ENCODE assay signal across 14 cellular contexts in genomic region chr3:48215466-48215865, GRCh38. TPM values are rescaled to one million over a fixed set of nuclear protein-coding genes. Genes with fewer than 3 reads are reported as not detected.
A peak's percentile ranks its signal among the peaks of the same experiment; 100 is the strongest.
DNase-seq lines count a peak whose midpoint lies in the region; ATAC-seq, FAIRE-seq and TF ChIP-seq lines count a peak whose summit lies in the region.
"Had no signal": no experiment of that assay in that cellular context is flagged by ENCODE, and none has a peak within 500 bp of the region (broad histone marks: within the 10 kb centered on the region; RNA-seq: fewer than 3 reads in every experiment).

No MANE protein-coding gene starts in this region.

- no peaks in the 10 kb centered on the region for H4K20me1 ChIP-seq in astrocyte (ENCODE audit: insufficient read depth, low read length)

- H3K36me3 Mint-ChIP-seq in astrocyte (ENCODE audit: low read depth, unreplicated experiment): no peaks in the 10 kb centered on the region
- H3K36me3 Mint-ChIP-seq: activated naive CD4-positive, alpha-beta T cell treated with anti-CD3 and anti-CD28 coated beads, Interleukin-2, amount 50 U/mL, for 24 hours; stimulated activated effector memory CD8-positive, alpha-beta T cell treated with anti-CD3 and anti-CD28 coated beads, Interleukin-12 subunit alpha, Interleukin-12 subunit beta, amount 100 ng/mL, for 72 hours had no signal

- 57% methylated on average over 4 of the region's 4 CpGs for WGBS in A549 (ENCODE audit: missing lambda C conversion rate)

- H3K4me1 Mint-ChIP-seq in astrocyte (ENCODE audit: low read depth, unreplicated experiment): peaks cover 5% of the 10 kb centered on the region
- H3K4me1 Mint-ChIP-seq: activated naive CD4-positive, alpha-beta T cell treated with anti-CD3 and anti-CD28 coated beads, Interleukin-2, amount 50 U/mL, for 24 hours; stimulated activated effector memory CD8-positive, alpha-beta T cell treated with anti-CD3 and anti-CD28 coated beads, Interleukin-12 subunit alpha, Interleukin-12 subunit beta, amount 100 ng/mL, for 72 hours had no signal

- DNase-seq in A549 (ENCODE audit: low read depth in 1 of 2, low spot score in 1 of 2) (no peak), astrocyte (ENCODE audit: low read depth) (peak; percentile 20), left ventricle myocardium superior (peak; percentile 39), pons (ENCODE audit: low spot score) (peak; percentile 48), T1000 (lab: John Stamatoyannopoulos, UW) (no peak), NCI-H2227 treated with DMSO at 0.1 percent for 48 hours (lab: John Stamatoyannopoulos, UW) (no peak), NCI-H187 (lab: John Stamatoyannopoulos, UW) (no peak)
- DNase-seq: NCI-H748 treated with DMSO at 0.1 percent for 48 hours, SW 1271 had no signal

- peak overlapping the region; percentile 26; the same call in 1 of the 3 replicates for H3K4me2 ChIP-seq in A549
- H3K4me2 ChIP-seq in astrocyte (ENCODE audit: low read length): no peak overlapping the region

- H3K27ac ChIP-seq in A549 (0 out of 6 replicates have a peak overlapping the region, but pooled peaks of 1 of the 2 experiments have one; percentile 24), astrocyte (ENCODE audit: low read depth, low read length) (no peak overlapping the region)

- peaks cover 8% of the 10 kb centered on the region; the same call in 1 of the 3 replicates for H3K4me1 ChIP-seq in A549
- no peaks in the 10 kb centered on the region for H3K4me1 ChIP-seq in astrocyte (ENCODE audit: insufficient read depth, low read length)

- H3K27me3 ChIP-seq in astrocyte (ENCODE audit: insufficient read depth, low read length): peaks cover 15% of the 10 kb centered on the region

- H3K4me3 ChIP-seq in A549: no peak overlapping the region
- no peak overlapping the region for H3K4me3 ChIP-seq in astrocyte (ENCODE audit: insufficient read depth, low read depth, low read length)

- FAIRE-seq in A549 (lab: Jason Lieb, UNC) (no peak), astrocyte (lab: Jason Lieb, UNC) (no peak)

- no peaks in the 10 kb centered on the region for H3K9me3 ChIP-seq in A549
- H3K9me3 ChIP-seq in astrocyte (ENCODE audit: insufficient read depth, low read depth, low read length): no peaks in the 10 kb centered on the region

- ATAC-seq in A549: no peak
- peak; percentile 88 for ATAC-seq in left ventricle myocardium superior
- no peak for ATAC-seq in GM21360 (IDR thresholded peaks at IDR 0.05; ENCODE audit: unreplicated experiment)
- ATAC-seq: HCT116 had no signal

- no peak overlapping the region for H2AFZ ChIP-seq in astrocyte (ENCODE audit: low read depth, low read length)

- no peaks in the 10 kb centered on the region for H3K36me3 ChIP-seq in astrocyte (ENCODE audit: insufficient read depth, low read length)

- POLR2A ChIA-PET in A549 (lab: Yijun Ruan, JAX): no interaction called here

- no peaks in the 10 kb centered on the region for H3K79me2 ChIP-seq in astrocyte (ENCODE audit: insufficient read depth, low read length)

- no peak for TF ChIP-seq CTCF in A549 (IDR thresholded peaks at IDR 0.05)
- TF ChIP-seq CTCF in astrocyte (IDR thresholded peaks at IDR 0.05; ENCODE audit: insufficient read depth, low read depth, low read length): no peak

- TF ChIP-seq EP300 in A549 (IDR thresholded peaks at IDR 0.05): no peak

- H3K4me3 Mint-ChIP-seq in astrocyte (ENCODE audit: unreplicated experiment): no peak overlapping the region
- H3K4me3 Mint-ChIP-seq: activated naive CD4-positive, alpha-beta T cell treated with anti-CD3 and anti-CD28 coated beads, Interleukin-2, amount 50 U/mL, for 24 hours; stimulated activated effector memory CD8-positive, alpha-beta T cell treated with anti-CD3 and anti-CD28 coated beads, Interleukin-12 subunit alpha, Interleukin-12 subunit beta, amount 100 ng/mL, for 72 hours had no signal

- intact Hi-C loops in left ventricle myocardium superior (cut with micrococcal nuclease): no loop called here

- H3K27me3 Mint-ChIP-seq in astrocyte (ENCODE audit: low read depth, unreplicated experiment): peaks cover 33% of the 10 kb centered on the region

- no peak for TF ChIP-seq RAD21 in A549 (conservative IDR thresholded peaks at IDR 0.05 in 1 of 2, IDR thresholded peaks at IDR 0.05 in 1 of 2)

- peaks cover 5% of the 10 kb centered on the region for H3K9me3 Mint-ChIP-seq in astrocyte (ENCODE audit: unreplicated experiment)
- H3K9me3 Mint-ChIP-seq: activated naive CD4-positive, alpha-beta T cell treated with anti-CD3 and anti-CD28 coated beads, Interleukin-2, amount 50 U/mL, for 24 hours; stimulated activated effector memory CD8-positive, alpha-beta T cell treated with anti-CD3 and anti-CD28 coated beads, Interleukin-12 subunit alpha, Interleukin-12 subunit beta, amount 100 ng/mL, for 72 hours had no signal

- H3K27ac Mint-ChIP-seq in astrocyte (ENCODE audit: unreplicated experiment): no peak overlapping the region
- H3K27ac Mint-ChIP-seq: activated naive CD4-positive, alpha-beta T cell treated with anti-CD3 and anti-CD28 coated beads, Interleukin-2, amount 50 U/mL, for 24 hours; stimulated activated effector memory CD8-positive, alpha-beta T cell treated with anti-CD3 and anti-CD28 coated beads, Interleukin-12 subunit alpha, Interleukin-12 subunit beta, amount 100 ng/mL, for 72 hours had no signal

- no peak overlapping the region for H3K9ac ChIP-seq in astrocyte (ENCODE audit: low read length)

- CTCF ChIA-PET in A549 (lab: Yijun Ruan, JAX): interaction anchor here (1.3 kb wide), 1 partner anchor 17 kb away, joined by 3 read pairs; no protein-coding TSS in a partner anchor

- no peak for TF ChIP-seq POLR2A in A549 (IDR thresholded peaks at IDR 0.05; ENCODE audit: low read length)

TF ChIP-seq in A549, 52 proteins besides CTCF, POLR2A, EP300 and RAD21:
- TF ChIP-seq E2F6 (IDR thresholded peaks at IDR 0.05; ENCODE audit: borderline replicate concordance, low read depth): no peak
- no peak for TF ChIP-seq FOSB (CRISPR knock-in tag; IDR thresholded peaks at IDR 0.05)
- TF ChIP-seq FOSL2 (IDR thresholded peaks at IDR 0.05): no peak
- TF ChIP-seq FOSL2 (CRISPR knock-in tag; IDR thresholded peaks at IDR 0.05): no peak

RNA-seq across cellular contexts. Expression of gene CAMP, which starts 7.8 kb away (rescaled TPM):
- not detected in 2 replicates for polyA plus RNA-seq in A549 (2011; rRNA removed)
- 0.05 TPM in 1 of 2 replicates, not detected in the other for polyA plus RNA-seq in A549 (2012; cell fraction: cytosol; rRNA removed)
- 0.10 TPM in 1 of 2 replicates, not detected in the other for polyA plus RNA-seq in A549 (2012; cell fraction: nucleus; rRNA removed)
- polyA plus RNA-seq in A549 (2017; fragmentation: RNase III; extraction: RNeasy Plus Mini Kit Qiagen cat#74134 plus additional on column Dnase treatment): not detected in 3 replicates
- not detected in 2 replicates for polyA minus RNA-seq in A549 (2011; rRNA and poly(A)+ RNA removed)
- not detected in 2 replicates for total RNA-seq in astrocyte
- not detected for total RNA-seq in left ventricle myocardium superior
- polyA plus RNA-seq: AG04450 had no signal

RNA-seq across cellular contexts. Expression of gene ZNF589, which starts 25.4 kb away (rescaled TPM):
- polyA plus RNA-seq in A549 (2011; rRNA removed): 3.6 and 5.6 TPM in 2 replicates
- 1.9 and 2.1 TPM in 2 replicates for polyA plus RNA-seq in A549 (2012; cell fraction: cytosol; rRNA removed)
- polyA plus RNA-seq in A549 (2012; cell fraction: nucleus; rRNA removed): 3.0 and 5.2 TPM in 2 replicates
- 4.9 to 5.4 TPM (median 5.0 TPM) in 3 replicates for polyA plus RNA-seq in A549 (2017; fragmentation: RNase III; extraction: RNeasy Plus Mini Kit Qiagen cat#74134 plus additional on column Dnase treatment)
- polyA minus RNA-seq in A549 (2011; rRNA and poly(A)+ RNA removed): 2.8 and 3.8 TPM in 2 replicates
- 9.1 and 9.9 TPM in 2 replicates for total RNA-seq in astrocyte
- 5.3 TPM for total RNA-seq in left ventricle myocardium superior

RNA-seq across cellular contexts. Expression of gene CDC25A, which starts 27.2 kb away (rescaled TPM):
- polyA plus RNA-seq in A549 (2011; rRNA removed) (6.2 and 6.4 TPM in 2 replicates), A549 (2017; fragmentation: RNase III; extraction: RNeasy Plus Mini Kit Qiagen cat#74134 plus additional on column Dnase treatment) (9.8 to 10.2 TPM (median 10.0 TPM) in 3 replicates)
- polyA plus RNA-seq in A549 (2012; cell fraction: cytosol; rRNA removed): 5.8 and 9.3 TPM in 2 replicates
- polyA plus RNA-seq in A549 (2012; cell fraction: nucleus; rRNA removed): 9.7 and 10.8 TPM in 2 replicates
- 8.1 and 9.0 TPM in 2 replicates for polyA minus RNA-seq in A549 (2011; rRNA and poly(A)+ RNA removed)
- total RNA-seq in astrocyte (4.6 and 5.1 TPM in 2 replicates), left ventricle myocardium superior (0.77 TPM)

Comparison
In these comparisons a context has a peak if more than half of its experiments do, and no peak if none do; other contexts are left out.
1. DNase-seq: peak in astrocyte (single experiment), left ventricle myocardium superior (single experiment) and pons (single experiment); none in A549 (0 of 2), T1000 (single experiment), NCI-H2227 treated with DMSO at 0.1 percent for 48 hours (single experiment) and NCI-H187 (0 of 2).